Comparison of ENCODE assay signal across 9 cellular contexts in genomic region chr4:107896158-107896645, GRCh38. TPM values are rescaled to one million over a fixed set of nuclear protein-coding genes. Genes with fewer than 3 reads are reported as not detected.
DNase-seq lines count a peak whose midpoint lies in the region; ATAC-seq and TF ChIP-seq lines count a peak whose summit lies in the region.
"Had no signal": no experiment of that assay in that cellular context is flagged by ENCODE, and none has a peak within 500 bp of the region (broad histone marks: within the 10 kb centered on the region; RNA-seq: fewer than 3 reads in every experiment).

No MANE protein-coding gene starts in this region.

- H3K4me2 ChIP-seq in SK-N-SH: no peak overlapping the region; the same call in 1 of the 2 replicates
- H3K4me2 ChIP-seq in hepatocyte: peak overlapping the region; percentile 1

- peaks cover 8% of the 10 kb centered on the region for H3F3A ChIP-seq in SK-N-SH (replicated peaks; ENCODE audit: insufficient read depth)

- H4K20me1 ChIP-seq in SK-N-SH (ENCODE audit: insufficient read depth) (no peaks in the 10 kb centered on the region), hepatocyte (ENCODE audit: insufficient read depth, poor library complexity, severe bottlenecking) (no peaks in the 10 kb centered on the region)

- DNase-seq in heart right ventricle: no peak
- DNase-seq in right atrium auricular region (ENCODE audit: low spot score): no peak
- no peak for DNase-seq in SK-N-SH
- peak; percentile 55 for DNase-seq in hepatocyte (ENCODE audit: low spot score)
- DNase-seq in upper lobe of right lung: no peak
- no peak for DNase-seq in NCI-H345 (lab: John Stamatoyannopoulos, UW)
- DNase-seq in NCI-H748 (lab: John Stamatoyannopoulos, UW; ENCODE audit: unreplicated experiment): no peak
- DNase-seq: retina had no signal

- no peak overlapping the region for H2AFZ ChIP-seq in SK-N-SH (ENCODE audit: low read depth)
- H2AFZ ChIP-seq in hepatocyte: no peak overlapping the region

- no peak overlapping the region for H3K4me3 ChIP-seq in heart right ventricle
- H3K4me3 ChIP-seq in right atrium auricular region: no peak overlapping the region
- no peak overlapping the region for H3K4me3 ChIP-seq in SK-N-SH (ENCODE audit: low read depth in 2 of 2, low read length in 1 of 2)
- no peak overlapping the region for H3K4me3 ChIP-seq in hepatocyte
- H3K4me3 ChIP-seq in upper lobe of right lung: no peak overlapping the region

- H3K9me3 ChIP-seq in heart right ventricle (no peaks in the 10 kb centered on the region), right atrium auricular region (no peaks in the 10 kb centered on the region), SK-N-SH (no peaks in the 10 kb centered on the region), hepatocyte (ENCODE audit: low read depth) (no peaks in the 10 kb centered on the region), upper lobe of right lung (no peaks in the 10 kb centered on the region)

- CTCF ChIA-PET in SK-N-SH (lab: Yijun Ruan, JAX): interaction anchor here (0.6 to 1.8 kb wide), 3 partner anchors 10 to 16 kb away, joined by 3 to 5 read pairs (median 3); no protein-coding TSS in a partner anchor

- TF ChIP-seq CTCF in heart right ventricle (IDR thresholded peaks at IDR 0.05): no peak
- TF ChIP-seq CTCF in right atrium auricular region (IDR thresholded peaks at IDR 0.05): no peak
- no peak for TF ChIP-seq CTCF in SK-N-SH (IDR thresholded peaks at IDR 0.05)
- no peak for TF ChIP-seq CTCF in hepatocyte (IDR thresholded peaks at IDR 0.05; ENCODE audit: poor library complexity)
- TF ChIP-seq CTCF in upper lobe of right lung (IDR thresholded peaks at IDR 0.05): no peak

- H3K79me2 ChIP-seq in SK-N-SH (ENCODE audit: insufficient read depth) (no peaks in the 10 kb centered on the region), hepatocyte (no peaks in the 10 kb centered on the region)

- H3K4me1 ChIP-seq in heart right ventricle (peaks cover 0 to 30% (median 8%) of the 10 kb centered on the region in 9 donors), right atrium auricular region (peaks cover 0 to 11% of the 10 kb centered on the region in 2 donors), SK-N-SH (ENCODE audit: control insufficient read depth in 1 of 2, insufficient read depth in 2 of 2, low read depth in 1 of 2, low read length in 1 of 2) (peaks cover 0 to 2% of the 10 kb centered on the region in 2 experiments; a peak in 1 of 4 replicates), hepatocyte (ENCODE audit: insufficient read depth) (peaks cover 7% of the 10 kb centered on the region), upper lobe of right lung (peaks cover 11% of the 10 kb centered on the region)

- peaks cover 0 to 10% (median 0%) of the 10 kb centered on the region in 9 donors for H3K36me3 ChIP-seq in heart right ventricle
- H3K36me3 ChIP-seq in right atrium auricular region: no peaks in the 10 kb centered on the region
- no peaks in the 10 kb centered on the region for H3K36me3 ChIP-seq in SK-N-SH (replicated peaks in 1 of 2; ENCODE audit: control insufficient read depth in 1 of 2, insufficient read depth in 2 of 2, low read length in 1 of 2)
- no peaks in the 10 kb centered on the region for H3K36me3 ChIP-seq in hepatocyte (replicated peaks; ENCODE audit: insufficient read depth, low read depth)
- H3K36me3 ChIP-seq in upper lobe of right lung: no peaks in the 10 kb centered on the region

- 83 to 86% methylated on average over 2 of the region's 2 CpGs for WGBS in heart right ventricle, 2 donors
- 0% methylated on average over 2 of the region's 2 CpGs for WGBS in SK-N-SH (ENCODE audit: low lambda C conversion rate)
- WGBS in hepatocyte (ENCODE audit: low lambda C conversion rate, missing lambda C conversion rate): 63% methylated on average over 2 of the region's 2 CpGs

- no peak for TF ChIP-seq RAD21 in SK-N-SH (IDR thresholded peaks at IDR 0.05; ENCODE audit: low read length)

- H3K9me2 ChIP-seq in SK-N-SH: no peaks in the 10 kb centered on the region
- H3K9me2 ChIP-seq in hepatocyte (replicated peaks; ENCODE audit: insufficient read depth): no peaks in the 10 kb centered on the region

- no peak overlapping the region for H3K9ac ChIP-seq in SK-N-SH

- H3K27ac ChIP-seq in heart right ventricle (peak overlapping the region in 2 of 10 donors; percentile 9 to 41), right atrium auricular region (peak overlapping the region in 1 of 2 donors; percentile 50), SK-N-SH (ENCODE audit: low read depth in 2 of 2, low read length in 1 of 2) (peak overlapping the region; percentile 25 to 60; a peak in 1 of 4 replicates), hepatocyte (peak overlapping the region; percentile 70), upper lobe of right lung (peak overlapping the region; percentile 70)

- intact Hi-C loops in heart right ventricle (cut with DNase I): loop anchor here in 2 of 10 donors (5.0 kb wide), 2 partner anchors 69 to 74 kb away; partner anchors contain the start of gene SGMS2 (in 1 of the 2)
- intact Hi-C loops in upper lobe of right lung (cut with DNase I): no loop called here

- ATAC-seq in heart right ventricle: peak in 5 of 8 donors; percentile 39 to 88 (median 70)
- ATAC-seq in upper lobe of right lung: peak; percentile 92
- ATAC-seq in GM18498 (IDR thresholded peaks at IDR 0.05; ENCODE audit: unreplicated experiment): no peak

- no peaks in the 10 kb centered on the region for H3K27me3 ChIP-seq in heart right ventricle
- H3K27me3 ChIP-seq in right atrium auricular region: no peaks in the 10 kb centered on the region
- H3K27me3 ChIP-seq in SK-N-SH (ENCODE audit: insufficient read depth): no peaks in the 10 kb centered on the region; the same call in none of the 2 replicates
- H3K27me3 ChIP-seq in hepatocyte: no peaks in the 10 kb centered on the region
- H3K27me3 ChIP-seq in upper lobe of right lung: no peaks in the 10 kb centered on the region

- POLR2A ChIA-PET in SK-N-SH (lab: Yijun Ruan, JAX): no interaction called here

- no peak for TF ChIP-seq EP300 in SK-N-SH (IDR thresholded peaks at IDR 0.05; ENCODE audit: borderline replicate concordance in 1 of 2, low read depth in 1 of 2, low read length in 1 of 2)

TF ChIP-seq in SK-N-SH, 30 proteins besides CTCF, POLR2A, EP300 and RAD21 (continues in another document):
- TF ChIP-seq CHD2 (IDR thresholded peaks at IDR 0.05; ENCODE audit: low read length, partially characterized antibody) (no peak), IRF3 (IDR thresholded peaks at IDR 0.05; ENCODE audit: low read depth, low read length) (no peak), USF1 (IDR thresholded peaks at IDR 0.05; ENCODE audit: borderline replicate concordance, low read depth) (no peak), EZH2phosphoT487 (IDR thresholded peaks at IDR 0.05; ENCODE audit: borderline replicate concordance, low read depth) (no peak), SMC3 (IDR thresholded peaks at IDR 0.05; ENCODE audit: low read depth, low read length) (no peak), FOSL2 (IDR thresholded peaks at IDR 0.05; ENCODE audit: borderline replicate concordance, low read depth) (peak; percentile 39; the same call in 1 of the 2 replicates), JUND (IDR thresholded peaks at IDR 0.05) (peak; percentile 29; the same call in 1 of the 2 replicates), GATA2 (CRISPR knock-in tag; IDR thresholded peaks at IDR 0.05) (no peak), TCF12 (IDR thresholded peaks at IDR 0.05) (peak; percentile 24; the same call in 1 of the 2 replicates), ZBTB33 (IDR thresholded peaks at IDR 0.05; ENCODE audit: borderline replicate concordance, low read depth) (no peak), FOXJ3 (CRISPR knock-in tag; IDR thresholded peaks at IDR 0.05) (no peak), TEAD4 (IDR thresholded peaks at IDR 0.05; ENCODE audit: borderline replicate concordance, insufficient read depth) (no peak), FOXM1 (IDR thresholded peaks at IDR 0.05; ENCODE audit: low read depth) (no peak), MXI1 (IDR thresholded peaks at IDR 0.05; ENCODE audit: low read depth, low read length) (no peak)

RNA-seq across cellular contexts. Expression of gene CYP2U1, which starts 35.1 kb away (rescaled TPM):
- total RNA-seq in heart right ventricle: 10 to 100 TPM in 1 of 10 donors, 1 to 10 TPM in 9; 5.6 to 10.2 (median 6.7) TPM
- 1 to 10 TPM; 3.2 to 5.8 TPM for polyA plus RNA-seq in heart right ventricle
- total RNA-seq in right atrium auricular region: 10 to 100 TPM; 11.3 to 11.8 TPM
- polyA plus RNA-seq in SK-N-SH (2012; rRNA removed): 2.0 and 2.8 TPM in 2 replicates
- polyA plus RNA-seq in SK-N-SH (2012; cell fraction: cytosol; rRNA removed): 3.3 and 3.5 TPM in 2 replicates
- polyA plus RNA-seq in SK-N-SH (2012; cell fraction: nucleus; rRNA removed): 1.3 and 2.5 TPM in 2 replicates
- 9.7 and 11.3 TPM in 2 replicates for total RNA-seq in hepatocyte
- 5.8 and 6.7 TPM in 2 replicates for polyA plus RNA-seq in hepatocyte
- total RNA-seq in upper lobe of right lung: 9.0 TPM
